9 cellular contexts compared by ENCODE assay signal in genomic region chr1:184881941-184882648, GRCh38.
DNase-seq lines count a peak whose midpoint lies in the region; ATAC-seq and TF ChIP-seq lines count a peak whose summit lies in the region.
"Had no signal": no experiment of that assay in that cellular context is flagged by ENCODE, and none has a peak within 500 bp of the region (broad histone marks: within the 10 kb centered on the region; RNA-seq: fewer than 3 reads in every experiment).

No MANE protein-coding gene starts in this region.

- H3K27me3 ChIP-seq in GM23338 (ENCODE audit: insufficient read depth) = peaks cover 46% of the 10 kb centered on the region

- H3K36me3 Mint-ChIP-seq in GM23338 (ENCODE audit: low read depth) = peaks cover 15% of the 10 kb centered on the region
- peaks cover 23% of the 10 kb centered on the region for H3K36me3 Mint-ChIP-seq in activated CD4-positive, alpha-beta memory T cell treated with anti-CD3 and anti-CD28 coated beads for 36 hours

- H4K20me1 ChIP-seq in GM23338 (replicated peaks; ENCODE audit: insufficient read depth) = peaks cover 9% of the 10 kb centered on the region; the same call in 1 of the 2 replicates

- no peak for TF ChIP-seq CTCF in GM23338 (conservative IDR thresholded peaks at IDR 0.05; ENCODE audit: low read depth in 2 of 2)

- H3K4me2 ChIP-seq in GM23338 = no peak overlapping the region

- peaks cover 31% of the 10 kb centered on the region for H3K27me3 Mint-ChIP-seq in GM23338 (ENCODE audit: insufficient read depth, low read depth, poor library complexity)
- peaks cover 2% of the 10 kb centered on the region for H3K27me3 Mint-ChIP-seq in activated CD4-positive, alpha-beta memory T cell treated with anti-CD3 and anti-CD28 coated beads for 36 hours

- H3K36me3 ChIP-seq in GM23338 (ENCODE audit: insufficient read depth) = no peaks in the 10 kb centered on the region

- H2AFZ ChIP-seq in GM23338 = no peak overlapping the region

- no peaks in the 10 kb centered on the region for H3K9me2 ChIP-seq in GM23338 (ENCODE audit: insufficient read depth)

- no peak overlapping the region for H3K4me3 ChIP-seq in GM23338

- H3F3A ChIP-seq in GM23338 (replicated peaks; ENCODE audit: low read depth) = no peaks in the 10 kb centered on the region

- H3K4me3 Mint-ChIP-seq in GM23338 = no peak overlapping the region
- peak overlapping the region; percentile 13 for H3K4me3 Mint-ChIP-seq in activated CD4-positive, alpha-beta memory T cell treated with anti-CD3 and anti-CD28 coated beads for 36 hours

- peaks cover 47% of the 10 kb centered on the region for H3K4me1 Mint-ChIP-seq in GM23338
- H3K4me1 Mint-ChIP-seq in activated CD4-positive, alpha-beta memory T cell treated with anti-CD3 and anti-CD28 coated beads for 36 hours (ENCODE audit: low read depth) = peaks cover 33% of the 10 kb centered on the region

- POLR2A ChIA-PET in activated CD4-positive, alpha-beta memory T cell treated with anti-CD3 and anti-CD28 coated beads for 36 hours (lab: Charles Lee) = interaction anchor here (0.8 to 2.3 kb wide), 6 partner anchors 9 to 90 kb away, joined by 4 to 28 read pairs (median 15); partner anchors contain the start of gene NIBAN1

- no peaks in the 10 kb centered on the region for H3K9me3 Mint-ChIP-seq in GM23338
- no peaks in the 10 kb centered on the region for H3K9me3 Mint-ChIP-seq in activated CD4-positive, alpha-beta memory T cell treated with anti-CD3 and anti-CD28 coated beads for 36 hours

- H3K4me1 ChIP-seq in GM23338 (ENCODE audit: insufficient read depth) = peaks cover 25% of the 10 kb centered on the region

- CTCF ChIA-PET in activated CD4-positive, alpha-beta memory T cell treated with anti-CD3 and anti-CD28 coated beads for 36 hours (lab: Charles Lee) = interaction anchor here (0.8 to 2.7 kb wide), 8 partner anchors 9 to 99 kb away, joined by 3 to 14 read pairs (median 5); partner anchors contain the start of gene NIBAN1

- peak; percentile 81 for ATAC-seq in GM23338
- ATAC-seq in GM21737 (IDR thresholded peaks at IDR 0.05; ENCODE audit: unreplicated experiment) = no peak

- H3K27ac ChIP-seq in GM23338 (ENCODE audit: low read depth) = no peak overlapping the region

- DNase-seq in GM04504 (ENCODE audit: low read depth) (peak; percentile 67), GM23338 (ENCODE audit: low spot score) (peak; percentile 27), iris pigment epithelial cell (ENCODE audit: low read depth) (peak; percentile 15), DMS79 treated with DMSO at 0.1 percent for 48 hours (lab: John Stamatoyannopoulos, UW) (no peak)
- peak; percentile 48 for DNase-seq in activated CD4-positive, alpha-beta memory T cell treated with anti-CD3 and anti-CD28 coated beads for 36 hours
- no peak for DNase-seq in activated effector memory CD4-positive, alpha-beta T cell treated with anti-CD3 and anti-CD28 coated beads, Interleukin-2, amount 50 U/mL, for 16 hours
- DNase-seq in stimulated activated CD4-positive, alpha-beta T cell treated with anti-CD3 and anti-CD28 coated beads, Interleukin-4, amount 100 ng/mL, for 1 hour = no peak
- DNase-seq: erythroblast had no signal

- intact Hi-C loops in activated CD4-positive, alpha-beta memory T cell treated with anti-CD3 and anti-CD28 coated beads for 36 hours (cut with micrococcal nuclease) = loop anchor here (1.0 to 10.0 kb wide), 9 partner anchors 8 to 755 kb away; partner anchors contain the start of genes RNF2, SWT1 and TRMT1L

- H3K79me2 ChIP-seq in GM23338 (replicated peaks; ENCODE audit: insufficient read depth) = no peaks in the 10 kb centered on the region

- H3K27ac Mint-ChIP-seq in GM23338 = no peak overlapping the region
- peak overlapping the region; percentile 92 for H3K27ac Mint-ChIP-seq in activated CD4-positive, alpha-beta memory T cell treated with anti-CD3 and anti-CD28 coated beads for 36 hours

TF ChIP-seq in GM23338, 12 proteins besides CTCF, POLR2A, EP300 and RAD21:
- TF ChIP-seq JUNB (IDR thresholded peaks at IDR 0.05; ENCODE audit: unreplicated experiment) = no peak
- no peak for TF ChIP-seq NANOG (IDR thresholded peaks at IDR 0.05; ENCODE audit: borderline replicate concordance)
- TF ChIP-seq STAT1 (IDR thresholded peaks at IDR 0.05; ENCODE audit: unreplicated experiment) = no peak

Comparison
In these comparisons a context has a peak if more than half of its experiments do, and no peak if none do; other contexts are left out.
1. DNase-seq: peak in GM04504 (single experiment), GM23338 (single experiment), activated CD4-positive, alpha-beta memory T cell treated with anti-CD3 and anti-CD28 coated beads for 36 hours (single experiment) and iris pigment epithelial cell (single experiment); none in DMS79 treated with DMSO at 0.1 percent for 48 hours (single experiment), activated effector memory CD4-positive, alpha-beta T cell treated with anti-CD3 and anti-CD28 coated beads, Interleukin-2, amount 50 U/mL, for 16 hours (single experiment) and stimulated activated CD4-positive, alpha-beta T cell treated with anti-CD3 and anti-CD28 coated beads, Interleukin-4, amount 100 ng/mL, for 1 hour (single experiment).